Comparison of ENCODE assay signal across 16 cellular contexts in the genomic region with DNA sequence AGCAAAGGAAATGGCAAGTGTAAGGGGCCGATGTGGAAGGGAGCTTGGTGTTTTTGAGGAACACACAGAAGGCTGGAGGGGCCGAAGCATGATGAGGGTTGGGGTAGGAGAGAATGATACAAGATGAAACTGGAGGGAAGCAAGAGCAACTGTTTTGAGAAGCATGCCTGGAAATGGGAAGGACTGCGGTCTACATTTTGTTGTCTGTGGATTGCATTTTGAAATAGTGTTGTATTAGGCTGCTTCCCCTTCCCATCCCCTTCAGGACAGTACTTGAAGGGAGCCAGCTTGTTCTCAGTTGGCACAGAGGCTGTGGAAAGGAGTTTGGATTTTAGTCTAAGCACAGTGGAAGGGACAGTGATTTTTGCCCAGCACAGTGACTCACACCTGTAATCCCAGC. TPM values are rescaled to one million over a fixed set of nuclear protein-coding genes. Genes with fewer than 3 reads are reported as not detected.
DNase-seq lines count a peak whose midpoint lies in the region; TF ChIP-seq lines count a peak whose summit lies in the region.
"Had no signal": no experiment of that assay in that cellular context is flagged by ENCODE, and none has a peak within 500 bp of the region (broad histone marks: within the 10 kb centered on the region; RNA-seq: fewer than 3 reads in every experiment).

No MANE protein-coding gene starts in this region.

- H3K36me3 ChIP-seq in OCI-LY1 (ENCODE audit: insufficient read depth, low read length), result no peaks in the 10 kb centered on the region
- peaks cover 0 to 12% (median 0%) of the 10 kb centered on the region in 3 donors for H3K36me3 ChIP-seq in esophagus squamous epithelium
- no peaks in the 10 kb centered on the region for H3K36me3 ChIP-seq in smooth muscle cell (ENCODE audit: low read depth)
- H3K36me3 ChIP-seq: adrenal gland had no signal

- peak overlapping the region; percentile 26 for H3K4me3 Mint-ChIP-seq in activated CD4-positive, alpha-beta T cell treated with anti-CD3 and anti-CD28 coated beads, Interleukin-2, amount 10 ng/mL, durations not matched to agents 7 days and 5 days
- H3K4me3 Mint-ChIP-seq in activated CD4-positive, alpha-beta T cell treated with anti-CD3 and anti-CD28 coated beads, Interleukin-2, amount 10 ng/mL, durations not matched to agents 24 days and 14 days, result no peak overlapping the region

- peaks cover 2% of the 10 kb centered on the region for H3K27me3 Mint-ChIP-seq in activated CD4-positive, alpha-beta T cell treated with anti-CD3 and anti-CD28 coated beads, Interleukin-2, amount 10 ng/mL, durations not matched to agents 7 days and 5 days
- peaks cover 3% of the 10 kb centered on the region for H3K27me3 Mint-ChIP-seq in activated CD4-positive, alpha-beta T cell treated with anti-CD3 and anti-CD28 coated beads, Interleukin-2, amount 10 ng/mL, durations not matched to agents 24 days and 14 days
- H3K27me3 Mint-ChIP-seq: naive B cell had no signal

- H3K27me3 ChIP-seq in OCI-LY1 (ENCODE audit: insufficient read depth, low read length) (no peaks in the 10 kb centered on the region), esophagus squamous epithelium (no peaks in the 10 kb centered on the region), smooth muscle cell (ENCODE audit: low read depth) (peaks cover 3% of the 10 kb centered on the region)
- H3K27me3 ChIP-seq: adrenal gland had no signal

- peak overlapping the region; percentile 52 for H3K27ac Mint-ChIP-seq in activated CD4-positive, alpha-beta T cell treated with anti-CD3 and anti-CD28 coated beads, Interleukin-2, amount 10 ng/mL, durations not matched to agents 7 days and 5 days
- no peak overlapping the region for H3K27ac Mint-ChIP-seq in activated CD4-positive, alpha-beta T cell treated with anti-CD3 and anti-CD28 coated beads, Interleukin-2, amount 10 ng/mL, durations not matched to agents 24 days and 14 days

- peak overlapping the region; percentile 90; the same call in 1 of the 2 replicates for H3K4me2 ChIP-seq in OCI-LY1 (ENCODE audit: low read length)
- peak overlapping the region; percentile 99 for H3K4me2 ChIP-seq in smooth muscle cell

- no peak for TF ChIP-seq POLR2A in esophagus squamous epithelium (IDR thresholded peaks at IDR 0.05)

- no peak overlapping the region for H3K27ac ChIP-seq in OCI-LY1 (ENCODE audit: low read depth, low read length, poor library complexity, severe bottlenecking)
- peak overlapping the region; percentile 60 to 100 (median 84) for H3K27ac ChIP-seq in esophagus squamous epithelium
- H3K27ac ChIP-seq in smooth muscle cell (ENCODE audit: low read depth), result no peak overlapping the region

- no peaks in the 10 kb centered on the region for H3K9me3 Mint-ChIP-seq in activated CD4-positive, alpha-beta T cell treated with anti-CD3 and anti-CD28 coated beads, Interleukin-2, amount 10 ng/mL, durations not matched to agents 7 days and 5 days
- H3K9me3 Mint-ChIP-seq in activated CD4-positive, alpha-beta T cell treated with anti-CD3 and anti-CD28 coated beads, Interleukin-2, amount 10 ng/mL, durations not matched to agents 24 days and 14 days, result no peaks in the 10 kb centered on the region

- H2AFZ ChIP-seq in OCI-LY1 (ENCODE audit: low read length) (no peak overlapping the region), smooth muscle cell (ENCODE audit: low read depth) (no peak overlapping the region)

- intact Hi-C loops in activated CD4-positive, alpha-beta T cell treated with anti-CD3 and anti-CD28 coated beads, Interleukin-2, amount 10 ng/mL, durations not matched to agents 24 days and 14 days (cut with micrococcal nuclease), result no loop called here
- intact Hi-C loops in esophagus squamous epithelium (cut with DNase I), result loop anchor here (10.0 kb wide), 1 partner anchor 93 kb away; a partner anchor contains a TSS

- POLR2A ChIA-PET in activated CD4-positive, alpha-beta T cell treated with anti-CD3 and anti-CD28 coated beads, Interleukin-2, amount 10 ng/mL, durations not matched to agents 7 days and 5 days (lab: Charles Lee), result interaction anchor here (0.7 kb wide), 1 partner anchor 250 kb away, joined by 3 read pairs; no protein-coding TSS in a partner anchor

- H3K9me3 ChIP-seq in OCI-LY1 (ENCODE audit: low read length) (no peaks in the 10 kb centered on the region), esophagus squamous epithelium (no peaks in the 10 kb centered on the region), smooth muscle cell (replicated peaks; ENCODE audit: low read depth) (no peaks in the 10 kb centered on the region)
- H3K9me3 ChIP-seq: adrenal gland, SK-N-SH had no signal

- no peak for DNase-seq in activated CD4-positive, alpha-beta T cell treated with anti-CD3 and anti-CD28 coated beads, Interleukin-2, amount 10 ng/mL, durations not matched to agents 7 days and 5 days
- DNase-seq in activated CD4-positive, alpha-beta T cell treated with anti-CD3 and anti-CD28 coated beads, Interleukin-2, amount 10 ng/mL, durations not matched to agents 24 days and 14 days, result no peak
- DNase-seq in esophagus squamous epithelium (lab: John Stamatoyannopoulos, UW), result no peak
- no peak for DNase-seq in smooth muscle cell (lab: John Stamatoyannopoulos, UW; ENCODE audit: unreplicated experiment)
- no peak for DNase-seq in Kasumi-1 (lab: John Stamatoyannopoulos, UW)
- no peak for DNase-seq in stimulated activated CD4-positive, alpha-beta T cell treated with anti-CD3 and anti-CD28 coated beads, Interleukin-4, amount 100 ng/mL, for 4 hours
- no peak for DNase-seq in SW480 (ENCODE audit: low spot score)
- DNase-seq: dermis blood vessel endothelial cell, EL, H7, naive B cell, NCI-H1694, NCI-H774, SK-N-SH had no signal

- peaks cover 58% of the 10 kb centered on the region for H3K79me2 ChIP-seq in OCI-LY1 (ENCODE audit: insufficient read depth, low read length)
- H3K79me2 ChIP-seq in smooth muscle cell (ENCODE audit: low read depth), result peaks cover 71% of the 10 kb centered on the region

- CTCF ChIA-PET in activated CD4-positive, alpha-beta T cell treated with anti-CD3 and anti-CD28 coated beads, Interleukin-2, amount 10 ng/mL, durations not matched to agents 7 days and 5 days (lab: Charles Lee), result interaction anchor here (0.6 kb wide), 1 partner anchor 156 kb away, joined by 3 read pairs; no protein-coding TSS in a partner anchor

- 81 to 84% methylated on average over 3 of the region's 3 CpGs for WGBS in esophagus squamous epithelium, 2 donors
- WGBS in smooth muscle cell (ENCODE audit: low lambda C conversion rate), result 97% methylated on average over 3 of the region's 3 CpGs

- H3F3A ChIP-seq in OCI-LY1 (ENCODE audit: insufficient read depth, low read length) (no peaks in the 10 kb centered on the region), smooth muscle cell (ENCODE audit: low read depth) (peaks cover 10% of the 10 kb centered on the region)

- peaks cover 19% of the 10 kb centered on the region for H3K36me3 Mint-ChIP-seq in activated CD4-positive, alpha-beta T cell treated with anti-CD3 and anti-CD28 coated beads, Interleukin-2, amount 10 ng/mL, durations not matched to agents 7 days and 5 days (ENCODE audit: low read depth)
- peaks cover 22% of the 10 kb centered on the region for H3K36me3 Mint-ChIP-seq in activated CD4-positive, alpha-beta T cell treated with anti-CD3 and anti-CD28 coated beads, Interleukin-2, amount 10 ng/mL, durations not matched to agents 24 days and 14 days (ENCODE audit: low read depth)
- H3K36me3 Mint-ChIP-seq: naive B cell had no signal

- H3K9ac ChIP-seq in OCI-LY1 (ENCODE audit: low read length) (no peak overlapping the region; the same call in 1 of the 2 replicates), smooth muscle cell (ENCODE audit: low read depth) (no peak overlapping the region)
- H3K9ac ChIP-seq: SK-N-SH had no signal

- H3K4me1 ChIP-seq in OCI-LY1 (ENCODE audit: insufficient read depth, low read length, severe bottlenecking) (peaks cover 15% of the 10 kb centered on the region), esophagus squamous epithelium (peaks cover 33 to 68% (median 34%) of the 10 kb centered on the region in 3 donors), smooth muscle cell (ENCODE audit: low read depth) (peaks cover 13% of the 10 kb centered on the region)

- no peak for TF ChIP-seq CTCF in OCI-LY1 (IDR thresholded peaks at IDR 0.05; ENCODE audit: low read length)
- TF ChIP-seq CTCF in esophagus squamous epithelium (IDR thresholded peaks at IDR 0.05), result no peak
- TF ChIP-seq CTCF in smooth muscle cell (IDR thresholded peaks at IDR 0.05; ENCODE audit: borderline replicate concordance, insufficient read depth, poor library complexity, severe bottlenecking), result no peak

- peaks cover 44% of the 10 kb centered on the region for H3K4me1 Mint-ChIP-seq in activated CD4-positive, alpha-beta T cell treated with anti-CD3 and anti-CD28 coated beads, Interleukin-2, amount 10 ng/mL, durations not matched to agents 7 days and 5 days
- H3K4me1 Mint-ChIP-seq in activated CD4-positive, alpha-beta T cell treated with anti-CD3 and anti-CD28 coated beads, Interleukin-2, amount 10 ng/mL, durations not matched to agents 24 days and 14 days, result peaks cover 39% of the 10 kb centered on the region

- H3K4me3 ChIP-seq in OCI-LY1 (ENCODE audit: low read depth, low read length, poor library complexity, severe bottlenecking) (no peak overlapping the region), esophagus squamous epithelium (no peak overlapping the region), smooth muscle cell (no peak overlapping the region)
- H3K4me3 ChIP-seq: adrenal gland had no signal

- H4K20me1 ChIP-seq in OCI-LY1 (ENCODE audit: insufficient read depth, low read length) (no peaks in the 10 kb centered on the region), smooth muscle cell (ENCODE audit: low read depth) (peaks cover 57% of the 10 kb centered on the region)

- no peaks in the 10 kb centered on the region for H3K9me2 ChIP-seq in OCI-LY1 (ENCODE audit: low read depth, low read length)
- H3K9me2 ChIP-seq: SK-N-SH had no signal

RNA-seq across cellular contexts. Expression of a gene that starts 2.2 kb away (rescaled TPM):
- total RNA-seq in activated CD4-positive, alpha-beta T cell treated with anti-CD3 and anti-CD28 coated beads, Interleukin-2, amount 10 ng/mL, durations not matched to agents 7 days and 5 days, result 10 to 100 TPM; 36.8 to 44.2 TPM
- total RNA-seq in activated CD4-positive, alpha-beta T cell treated with anti-CD3 and anti-CD28 coated beads, Interleukin-2, amount 10 ng/mL, durations not matched to agents 24 days and 14 days, result 48.9 and 49.8 TPM in 2 replicates
- 10 to 100 TPM; 28.5 to 36.3 (median 32.1) TPM for total RNA-seq in esophagus squamous epithelium
- total RNA-seq in smooth muscle cell, result 59.2 and 75.8 TPM in 2 replicates
- 73.9 and 90.2 TPM in 2 replicates for polyA plus RNA-seq in smooth muscle cell

RNA-seq across cellular contexts. Expression of a gene that starts 59.7 kb away (rescaled TPM):
- total RNA-seq in activated CD4-positive, alpha-beta T cell treated with anti-CD3 and anti-CD28 coated beads, Interleukin-2, amount 10 ng/mL, durations not matched to agents 7 days and 5 days, result not detected
- total RNA-seq in activated CD4-positive, alpha-beta T cell treated with anti-CD3 and anti-CD28 coated beads, Interleukin-2, amount 10 ng/mL, durations not matched to agents 24 days and 14 days, result not detected in 2 replicates
- total RNA-seq in esophagus squamous epithelium, result 10 to 100 TPM in 2 of 4 donors, 1 to 10 TPM in 2; 3.0 to 16.9 (median 6.7) TPM
- 2.0 and 2.5 TPM in 2 replicates for total RNA-seq in smooth muscle cell
- 2.1 and 2.4 TPM in 2 replicates for polyA plus RNA-seq in smooth muscle cell
- total RNA-seq: dermis blood vessel endothelial cell had no signal
- polyA plus RNA-seq: SK-N-SH had no signal

Comparison
In these comparisons a context has a peak if more than half of its experiments do, and no peak if none do; other contexts are left out.
1. H3K27ac ChIP-seq: peak in esophagus squamous epithelium (4 of 4); none in OCI-LY1 (single experiment) and smooth muscle cell (single experiment).